In the genomic region with DNA sequence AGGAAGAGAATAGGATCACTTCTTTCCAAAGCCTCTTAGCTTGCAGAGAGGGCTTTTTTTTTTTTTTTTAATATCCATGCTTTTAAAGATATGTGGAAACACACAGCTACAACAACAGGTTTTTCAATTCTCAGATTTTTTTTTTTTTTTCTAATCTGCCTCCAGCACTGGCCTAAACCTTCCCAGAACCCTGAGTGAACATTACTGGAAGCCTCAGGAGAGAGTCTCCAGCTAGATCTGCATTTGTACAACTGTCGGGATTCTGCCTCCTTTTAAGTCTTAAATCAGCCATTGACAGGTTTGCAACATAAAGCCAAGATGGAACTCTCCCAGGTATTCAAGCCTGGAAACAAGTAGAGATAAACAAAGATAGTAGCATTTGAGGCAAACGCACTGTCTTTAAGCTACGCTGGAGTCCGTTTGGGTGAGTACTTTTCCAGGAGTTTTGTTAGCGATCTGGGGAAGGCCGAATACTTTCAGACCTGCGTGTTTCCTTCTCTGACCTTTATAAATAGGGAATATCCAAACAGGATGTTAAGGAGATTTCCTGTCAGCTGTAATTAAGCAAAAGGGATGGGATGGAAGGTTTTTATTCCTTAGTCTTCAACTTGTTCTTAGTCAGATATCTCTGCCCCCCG, we compare ENCODE assay signal across 18 cellular contexts.
"Had no signal": no experiment of that assay in that cellular context is flagged by ENCODE, and none has a peak within 500 bp of the region (broad histone marks: within the 10 kb centered on the region; RNA-seq: fewer than 3 reads in every experiment).

No MANE protein-coding gene starts in this region.

- H3K27me3 ChIP-seq: neutrophil, transverse colon had no signal

- H3K4me1 Mint-ChIP-seq: activated T-helper 17 cell treated with anti-CD3 and anti-CD28 coated beads, Interleukin-2, amount 50 U/mL, for 72 hours had no signal

- H3K27ac Mint-ChIP-seq: activated T-helper 17 cell treated with anti-CD3 and anti-CD28 coated beads, Interleukin-2, amount 50 U/mL, for 72 hours; progenitor cell of endocrine pancreas; T-helper 1 cell treated with Interleukin-12 subunit alpha and Interleukin-12 subunit beta and Interleukin-4 antibody, amounts not matched to agents 30 μg/mL and 1 μg/mL, for 36 hours had no signal

- H3K36me3 ChIP-seq: neutrophil, transverse colon had no signal

- ATAC-seq: activated T-helper 17 cell treated with anti-CD3 and anti-CD28 coated beads, Interleukin-2, amount 50 U/mL, for 72 hours; left ventricle myocardium superior had no signal

- H3K4me3 ChIP-seq: coronary artery, transverse colon had no signal

- H3K27me3 Mint-ChIP-seq: activated T-helper 17 cell treated with anti-CD3 and anti-CD28 coated beads, Interleukin-2, amount 50 U/mL, for 72 hours; progenitor cell of endocrine pancreas had no signal

- H3K4me3 Mint-ChIP-seq: activated T-helper 17 cell treated with anti-CD3 and anti-CD28 coated beads, Interleukin-2, amount 50 U/mL, for 72 hours; T-helper 1 cell treated with Interleukin-12 subunit alpha and Interleukin-12 subunit beta and Interleukin-4 antibody, amounts not matched to agents 30 μg/mL and 1 μg/mL, for 36 hours had no signal

- H3K9me3 Mint-ChIP-seq: activated T-helper 17 cell treated with anti-CD3 and anti-CD28 coated beads, Interleukin-2, amount 50 U/mL, for 72 hours; T-helper 1 cell treated with Interleukin-12 subunit alpha and Interleukin-12 subunit beta and Interleukin-4 antibody, amounts not matched to agents 30 μg/mL and 1 μg/mL, for 36 hours had no signal

- H3K27ac ChIP-seq: coronary artery, neutrophil had no signal

- DNase-seq: activated CD4-positive, alpha-beta T cell treated with anti-CD3 and anti-CD28 coated beads for 48 hours; activated naive CD4-positive, alpha-beta T cell treated with anti-CD3 and anti-CD28 coated beads, Interleukin-2, amount 50 U/mL, for 16 hours; activated T-cell treated with anti-CD3 and anti-CD28 coated beads for 4 hours; central memory CD4-positive, alpha-beta T cell; effector memory CD4-positive, alpha-beta T cell; head of caudate nucleus; left ventricle myocardium superior; mesendoderm; right cardiac atrium; stimulated activated CD4-positive, alpha-beta T cell treated with anti-CD3 and anti-CD28 coated beads, Interleukin-2, amount 100 ng/mL, for 24 hours; stimulated activated naive CD4-positive, alpha-beta T cell; substantia nigra; transverse colon had no signal

- H3K9me3 ChIP-seq: neutrophil, transverse colon had no signal
